8 cellular contexts compared by ENCODE assay signal in the genomic region with DNA sequence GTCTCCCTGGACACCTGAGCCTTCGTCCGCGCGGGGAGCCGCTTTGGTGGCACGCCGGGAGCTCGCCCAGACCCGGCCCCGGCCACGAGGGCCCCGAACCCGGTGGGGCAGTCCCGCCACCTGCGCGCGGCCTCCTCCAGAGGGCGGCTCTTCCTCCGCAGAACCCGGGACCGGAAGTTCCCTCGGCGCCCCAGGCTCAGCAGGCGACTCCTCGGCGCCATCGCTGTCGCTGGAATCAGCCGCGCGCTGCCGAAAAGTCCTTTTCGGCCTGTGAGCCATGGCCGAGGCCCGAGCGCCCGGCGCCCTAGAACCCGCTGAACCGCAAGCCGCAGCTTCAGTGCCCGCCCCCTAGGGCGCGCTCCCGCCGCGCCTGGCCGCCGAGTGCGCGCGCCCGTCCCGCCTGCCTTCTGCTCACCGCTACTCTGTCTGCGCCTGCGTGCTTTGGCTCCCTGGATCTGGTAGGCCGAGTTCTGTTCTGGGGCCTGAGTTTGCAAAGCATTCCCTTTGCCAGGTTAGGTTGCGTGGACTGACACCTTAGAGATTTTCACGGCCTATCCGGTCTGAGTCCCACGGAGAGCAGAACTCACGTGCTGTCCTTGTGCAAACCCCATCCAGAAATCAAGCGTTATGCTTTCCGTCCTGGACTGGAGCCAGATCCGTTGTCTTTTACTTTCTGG. TPM values are rescaled to one million over a fixed set of nuclear protein-coding genes. Genes with fewer than 3 reads are reported as not detected.
DNase-seq lines count a peak whose midpoint lies in the region; ATAC-seq and TF ChIP-seq lines count a peak whose summit lies in the region.

A gene (minus strand): TSS at position 339 of the 677 bp plus-strand sequence. CDS start 60 bp downstream, at position 279.

- H2AFZ ChIP-seq in PC-9: peak within 1 kb of the TSS; percentile 95

- H3K36me3 ChIP-seq in PC-9 (ENCODE audit: low read depth): no peaks in the 10 kb centered on the region
- peaks cover 5% of the 10 kb centered on the region in 2 donors for H3K36me3 ChIP-seq in muscle layer of duodenum (ENCODE audit: control insufficient read depth in 1 of 2, insufficient read depth in 2 of 2, low read length in 2 of 2)

- peaks cover 36% of the 10 kb centered on the region for H3K79me2 ChIP-seq in PC-9 (ENCODE audit: low read depth)

- H3K36me3 Mint-ChIP-seq in activated T-cell treated with anti-CD3 and anti-CD28 coated beads, Interleukin-2, amount 50 U/mL, for 24 hours (ENCODE audit: low read depth): peaks cover 39% of the 10 kb centered on the region

- peak; percentile 40; the same call in 1 of the 2 replicates for TF ChIP-seq EP300 in Ishikawa (IDR thresholded peaks at IDR 0.05; ENCODE audit: borderline replicate concordance)

- no peak for TF ChIP-seq RAD21 in Ishikawa (IDR thresholded peaks at IDR 0.05; ENCODE audit: low read depth)

- peak within 1 kb of the TSS; percentile 97 for H3K27ac Mint-ChIP-seq in activated T-cell treated with anti-CD3 and anti-CD28 coated beads, Interleukin-2, amount 50 U/mL, for 24 hours

- no peaks in the 10 kb centered on the region for H3K9me3 Mint-ChIP-seq in activated T-cell treated with anti-CD3 and anti-CD28 coated beads, Interleukin-2, amount 50 U/mL, for 24 hours

- no peaks in the 10 kb centered on the region for H3K9me3 ChIP-seq in PC-9 (ENCODE audit: insufficient read depth, low read depth)
- no peaks in the 10 kb centered on the region for H3K9me3 ChIP-seq in muscle layer of duodenum (ENCODE audit: control insufficient read depth in 1 of 2, low read length in 2 of 2)

- peak; percentile 47; the same call in 1 of the 2 replicates for TF ChIP-seq CTCF in PC-9 (conservative IDR thresholded peaks at IDR 0.05)

- ATAC-seq in GM21576 (IDR thresholded peaks at IDR 0.05; ENCODE audit: unreplicated experiment): peak; percentile 93
- peak; percentile 98 for ATAC-seq in esophagus mucosa

- no peaks in the 10 kb centered on the region for H3K27me3 ChIP-seq in PC-9 (ENCODE audit: insufficient read depth, low read depth)
- H3K27me3 ChIP-seq in muscle layer of duodenum (ENCODE audit: low read depth, low read length): no peaks in the 10 kb centered on the region

- peaks cover 29% of the 10 kb centered on the region for H3K4me1 Mint-ChIP-seq in activated T-cell treated with anti-CD3 and anti-CD28 coated beads, Interleukin-2, amount 50 U/mL, for 24 hours (ENCODE audit: low read depth)

- H3K4me3 ChIP-seq in PC-9 (peak within 1 kb of the TSS; percentile 69), muscle layer of duodenum (ENCODE audit: low read depth in 1 of 2, low read length in 2 of 2) (peak within 1 kb of the TSS; percentile 74 to 79)

- H3K4me1 ChIP-seq in PC-9 (replicated peaks; ENCODE audit: insufficient read depth): peaks cover 28% of the 10 kb centered on the region
- H3K4me1 ChIP-seq in muscle layer of duodenum (ENCODE audit: control insufficient read depth in 1 of 2, insufficient read depth in 2 of 2, low read length in 2 of 2): peaks cover 3 to 4% of the 10 kb centered on the region in 2 donors

- H3K4me3 Mint-ChIP-seq in activated T-cell treated with anti-CD3 and anti-CD28 coated beads, Interleukin-2, amount 50 U/mL, for 24 hours: peak within 1 kb of the TSS; percentile 78

- peak within 1 kb of the TSS; percentile 94 for H3K4me2 ChIP-seq in PC-9

- no peaks in the 10 kb centered on the region for H4K20me1 ChIP-seq in PC-9 (ENCODE audit: insufficient read depth)

- CTCF ChIA-PET in PC-9 (lab: Charles Lee): no interaction called here

- peaks cover 3% of the 10 kb centered on the region for H3K27me3 Mint-ChIP-seq in activated T-cell treated with anti-CD3 and anti-CD28 coated beads, Interleukin-2, amount 50 U/mL, for 24 hours

- BruUV-seq in PC-9 (replicated peaks; lab: Mats Ljungman, UMichigan): no TSS peak

- H3K9me2 ChIP-seq in PC-9 (ENCODE audit: insufficient read depth): no peaks in the 10 kb centered on the region

- POLR2A ChIA-PET in PC-9 (lab: Charles Lee; ENCODE audit: unreplicated experiment): interaction anchor here (0.6 to 0.7 kb wide), 2 partner anchors 22 to 104 kb away, joined by 3 read pairs; no protein-coding TSS in a partner anchor

- intact Hi-C loops in PC-9 (cut with micrococcal nuclease; ENCODE audit: unreplicated experiment): no loop called here

- H3K27ac ChIP-seq in PC-9 (peak within 1 kb of the TSS; percentile 68), muscle layer of duodenum (ENCODE audit: low read length) (peak within 1 kb of the TSS; percentile 24)

- peaks cover 11% of the 10 kb centered on the region for H3F3A ChIP-seq in PC-9 (ENCODE audit: insufficient read depth, low read depth)

- DNase-seq in DMS53 (lab: John Stamatoyannopoulos, UW): peak; percentile 98
- DNase-seq in PC-9: peak; percentile 68 to 85
- DNase-seq in activated T-cell treated with anti-CD3 and anti-CD28 coated beads, Interleukin-2, amount 50 U/mL, for 24 hours: peak; percentile 93
- peak; percentile 76 to 77 for DNase-seq in stimulated activated CD8-positive, alpha-beta memory T cell treated with anti-CD3 and anti-CD28 coated beads, Interleukin-7, amount 100 ng/mL, for 48 hours (ENCODE audit: extremely low read depth in 1 of 2, low read depth in 1 of 2)

TF ChIP-seq in Ishikawa, 13 proteins besides CTCF, POLR2A, EP300 and RAD21:
- TF ChIP-seq, protein P1, sequence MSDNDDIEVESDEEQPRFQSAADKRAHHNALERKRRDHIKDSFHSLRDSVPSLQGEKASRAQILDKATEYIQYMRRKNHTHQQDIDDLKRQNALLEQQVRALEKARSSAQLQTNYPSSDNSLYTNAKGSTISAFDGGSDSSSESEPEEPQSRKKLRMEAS (IDR thresholded peaks at IDR 0.05): peak; percentile 95
- TF ChIP-seq CEBPB (IDR thresholded peaks at IDR 0.05): no peak
- peak; percentile 59; the same call in 1 of the 2 replicates for TF ChIP-seq NFIC (IDR thresholded peaks at IDR 0.05)
- no peak for TF ChIP-seq CREB1 (IDR thresholded peaks at IDR 0.05; ENCODE audit: low read depth)
- peak; percentile 56; the same call in 1 of the 2 replicates for TF ChIP-seq TCF12 (IDR thresholded peaks at IDR 0.05; ENCODE audit: low read depth)
- TF ChIP-seq YY1 (IDR thresholded peaks at IDR 0.05; ENCODE audit: low read depth): peak; percentile 78
- TF ChIP-seq EGR1 (IDR thresholded peaks at IDR 0.05): no peak
- peak; percentile 17; the same call in 1 of the 2 replicates for TF ChIP-seq TEAD4 (IDR thresholded peaks at IDR 0.05)
- TF ChIP-seq, protein P2, sequence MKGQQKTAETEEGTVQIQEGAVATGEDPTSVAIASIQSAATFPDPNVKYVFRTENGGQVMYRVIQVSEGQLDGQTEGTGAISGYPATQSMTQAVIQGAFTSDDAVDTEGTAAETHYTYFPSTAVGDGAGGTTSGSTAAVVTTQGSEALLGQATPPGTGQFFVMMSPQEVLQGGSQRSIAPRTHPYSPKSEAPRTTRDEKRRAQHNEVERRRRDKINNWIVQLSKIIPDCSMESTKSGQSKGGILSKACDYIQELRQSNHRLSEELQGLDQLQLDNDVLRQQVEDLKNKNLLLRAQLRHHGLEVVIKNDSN (IDR thresholded peaks at IDR 0.05): no peak
- 0 out of 2 replicates have a peak, but pooled peaks have one; percentile 42 for TF ChIP-seq ZBTB7A (IDR thresholded peaks at IDR 0.05; ENCODE audit: low read depth)
- no peak for TF ChIP-seq FOXM1 (IDR thresholded peaks at IDR 0.05; ENCODE audit: borderline replicate concordance, low read depth)
- peak; percentile 79 for TF ChIP-seq TAF1 (IDR thresholded peaks at IDR 0.05; ENCODE audit: low read depth)

RNA-seq across cellular contexts. Expression of the gene that starts here (rescaled TPM):
- total RNA-seq in PC-9 (2021): 15.7 and 20.0 TPM in 2 replicates
- 7.7 TPM for total RNA-seq in esophagus mucosa

Comparison
In these comparisons a context has a peak if more than half of its experiments do, and no peak if none do; other contexts are left out.
1. Peak in every context shown above with its lines: DNase-seq, ATAC-seq, H3K4me3 ChIP-seq and H3K27ac ChIP-seq.